In the genomic region with DNA sequence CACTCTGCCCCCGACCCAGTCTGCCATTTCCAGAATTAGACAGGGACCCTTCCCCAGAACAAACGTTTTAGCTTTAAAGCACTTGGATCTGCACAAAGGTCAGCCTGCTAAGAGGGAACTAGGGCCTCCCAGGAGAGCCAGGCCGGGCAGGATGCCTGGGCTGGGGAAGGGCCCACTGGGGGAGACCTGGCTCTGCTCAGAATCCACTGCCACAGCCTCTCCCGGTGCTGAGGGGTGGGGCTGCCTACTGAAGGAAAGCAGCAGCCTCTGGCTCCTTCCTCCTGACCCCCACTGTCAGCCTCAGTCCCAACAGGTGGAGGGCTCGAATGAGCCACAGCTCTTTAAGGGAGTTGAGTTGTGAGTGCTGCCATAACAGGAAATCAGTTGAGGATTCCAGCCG, we compare ENCODE assay signal across 1 cellular context.
TF ChIP-seq lines count a peak whose summit lies in the region.

No MANE protein-coding gene starts in this region.

TF ChIP-seq in GM23338, 12 proteins besides CTCF, POLR2A, EP300 and RAD21 (continued from another document):
- TF ChIP-seq REST (IDR thresholded peaks at IDR 0.05; ENCODE audit: unreplicated experiment): no peak
- TF ChIP-seq EZH2phosphoT487 (IDR thresholded peaks at IDR 0.05; ENCODE audit: unreplicated experiment): no peak
- TF ChIP-seq JUNB (IDR thresholded peaks at IDR 0.05; ENCODE audit: unreplicated experiment): no peak
- TF ChIP-seq STAT1 (IDR thresholded peaks at IDR 0.05; ENCODE audit: unreplicated experiment): no peak
- TF ChIP-seq POLR2AphosphoS5 (IDR thresholded peaks at IDR 0.05; ENCODE audit: low read depth): no peak
- no peak for TF ChIP-seq ZNF462 (CRISPR knock-in tag; IDR thresholded peaks at IDR 0.05)
- TF ChIP-seq EZH2 (IDR thresholded peaks at IDR 0.05; ENCODE audit: low read depth, unreplicated experiment): no peak
- no peak for TF ChIP-seq ZNF331 (CRISPR knock-in tag; IDR thresholded peaks at IDR 0.05; ENCODE audit: low read depth)
- TF ChIP-seq NANOG (IDR thresholded peaks at IDR 0.05; ENCODE audit: borderline replicate concordance): no peak
